ENCODE assay signal across 18 cellular contexts in genomic region chr6:68652117-68652536, GRCh38. TPM values are rescaled to one million over a fixed set of nuclear protein-coding genes. Genes with fewer than 3 reads are reported as not detected.
DNase-seq lines count a peak whose midpoint lies in the region; ATAC-seq and TF ChIP-seq lines count a peak whose summit lies in the region.
"Had no signal": no experiment of that assay in that cellular context is flagged by ENCODE, and none has a peak within 500 bp of the region (broad histone marks: within the 10 kb centered on the region; RNA-seq: fewer than 3 reads in every experiment).

No MANE protein-coding gene starts in this region.

- in situ Hi-C loops in mammary epithelial cell (cut with MboI; ENCODE audit: low sequenced_read_pairs in 2 of 2), result no loop called here

- dilution Hi-C loops in mammary epithelial cell (cut with HindIII; ENCODE audit: low sequenced_read_pairs), result no loop called here

- BruUV-seq in MCF 10A (replicated peaks; lab: Mats Ljungman, UMichigan), result no TSS peak
- BruUV-seq in mammary epithelial cell (replicated peaks; lab: Mats Ljungman, UMichigan), result no TSS peak
- BruUV-seq in Caco-2 (replicated peaks; lab: Mats Ljungman, UMichigan), result no TSS peak

- no peak overlapping the region for H2AFZ ChIP-seq in mammary epithelial cell (ENCODE audit: low read depth, low read length)
- H2AFZ ChIP-seq: GM23248 had no signal

- H3K4me2 ChIP-seq in mammary epithelial cell (ENCODE audit: insufficient read depth, low read depth, low read length), result no peak overlapping the region
- H3K4me2 ChIP-seq: BLaER1 had no signal

- H3K9me3 ChIP-seq in mammary epithelial cell (replicated peaks; ENCODE audit: insufficient read depth, low read length) (no peaks in the 10 kb centered on the region), WERI-Rb-1 (ENCODE audit: severe bottlenecking) (no peaks in the 10 kb centered on the region), Caco-2 (no peaks in the 10 kb centered on the region)
- H3K9me3 ChIP-seq: BLaER1, Peyer's patch, psoas muscle, vagina had no signal

- H3K4me1 ChIP-seq in mammary epithelial cell (ENCODE audit: insufficient read depth, low read length) (no peaks in the 10 kb centered on the region), Caco-2 (no peaks in the 10 kb centered on the region)
- H3K4me1 ChIP-seq: Peyer's patch, psoas muscle, vagina had no signal

- no peaks in the 10 kb centered on the region for H3K79me2 ChIP-seq in mammary epithelial cell (ENCODE audit: insufficient read depth, low read length)

- no peaks in the 10 kb centered on the region for H4K20me1 ChIP-seq in mammary epithelial cell (ENCODE audit: insufficient read depth, low read length)
- H4K20me1 ChIP-seq: BLaER1 had no signal

- H3K9ac ChIP-seq in mammary epithelial cell (ENCODE audit: insufficient read depth, low read length), result no peak overlapping the region
- H3K9ac ChIP-seq: BLaER1, GM23248 had no signal

- DNase-seq in MCF 10A (ENCODE audit: unreplicated experiment) (peak; percentile 11), mammary epithelial cell (no peak), WERI-Rb-1 (no peak), inferior parietal cortex (ENCODE audit: extremely low spot score) (peak; percentile 53), substantia nigra (lab: John Stamatoyannopoulos, UW) (peak in 7 of 49 donors; percentile 3 to 42 (median 25)), Caco-2 (no peak)
- DNase-seq: Calu3; GM23248; NCI-H1436; NCI-H2171 treated with DMSO at 0.1 percent for 48 hours; NCI-H774; Peyer's patch; psoas muscle; stimulated activated CD4-positive, alpha-beta T cell treated with anti-CD3 and anti-CD28 coated beads, Interleukin-4, amount 100 ng/mL, for 4 hours had no signal

- WGBS in mammary epithelial cell (ENCODE audit: low coverage, missing lambda C conversion rate), result 83% methylated on average over 6 of the region's 6 CpGs

- intact Hi-C loops in MCF 10A (cut with micrococcal nuclease), result no loop called here
- intact Hi-C loops in mammary epithelial cell (cut with micrococcal nuclease), result no loop called here
- intact Hi-C loops in Caco-2 (cut with micrococcal nuclease; ENCODE audit: unreplicated experiment), result no loop called here

- H3K4me3 ChIP-seq in mammary epithelial cell (replicated peaks in 1 of 3; ENCODE audit: insufficient read depth in 1 of 3, low read depth in 2 of 3, low read length in 3 of 3) (no peak overlapping the region), WERI-Rb-1 (ENCODE audit: low read depth, low read length) (no peak overlapping the region), Caco-2 (ENCODE audit: low read depth, low read length) (no peak overlapping the region)
- H3K4me3 ChIP-seq: BLaER1, GM23248, Peyer's patch, psoas muscle, vagina had no signal

- H3K36me3 ChIP-seq in mammary epithelial cell (ENCODE audit: insufficient read depth, low read length) (no peaks in the 10 kb centered on the region), WERI-Rb-1 (no peaks in the 10 kb centered on the region), Caco-2 (ENCODE audit: control insufficient read depth, insufficient read depth, low read length) (no peaks in the 10 kb centered on the region)
- H3K36me3 ChIP-seq: BLaER1, Peyer's patch, vagina had no signal

- POLR2A ChIA-PET in MCF 10A (lab: Yijun Ruan, JAX) (no interaction called here), Caco-2 (lab: Charles Lee) (no interaction called here)

- CTCF ChIA-PET in MCF 10A (lab: Yijun Ruan, JAX) (interaction anchor here (0.7 to 1.3 kb wide), 2 partner anchors 15 to 1186 kb away, joined by 4 read pairs; no protein-coding TSS in a partner anchor), mammary epithelial cell (lab: Charles Lee; ENCODE audit: low non-redundant PET) (no interaction called here), Caco-2 (lab: Charles Lee) (no interaction called here)

- no peak for TF ChIP-seq CTCF in MCF 10A (IDR thresholded peaks at IDR 0.05; ENCODE audit: unreplicated experiment)
- TF ChIP-seq CTCF in mammary epithelial cell (conservative IDR thresholded peaks at IDR 0.05 in 1 of 2, IDR thresholded peaks at IDR 0.05 in 1 of 2; ENCODE audit: extremely low read depth in 1 of 2, insufficient read depth in 1 of 2, low read depth in 1 of 2, low read length in 2 of 2), result no peak
- TF ChIP-seq CTCF in WERI-Rb-1 (IDR thresholded peaks at IDR 0.05; ENCODE audit: low read depth, low read length), result 0 out of 2 replicates have a peak, but pooled peaks have one; percentile 1
- TF ChIP-seq CTCF in Caco-2 (IDR thresholded peaks at IDR 0.05; ENCODE audit: insufficient read depth in 1 of 2, low read depth in 1 of 2, low read length in 1 of 2, severe bottlenecking in 1 of 2, unreplicated experiment in 1 of 2), result peak in 1 of 2 experiments; percentile 13

- H3K36me3 Mint-ChIP-seq in MCF 10A (ENCODE audit: insufficient read depth, unreplicated experiment) (no peaks in the 10 kb centered on the region), Caco-2 (ENCODE audit: insufficient read depth, unreplicated experiment) (no peaks in the 10 kb centered on the region)

- ATAC-seq in GM19023 (IDR thresholded peaks at IDR 0.05; ENCODE audit: unreplicated experiment) (no peak), HG03108 (IDR thresholded peaks at IDR 0.05; ENCODE audit: unreplicated experiment) (no peak)
- ATAC-seq: psoas muscle had no signal

- H3K9me3 Mint-ChIP-seq in MCF 10A (ENCODE audit: unreplicated experiment) (no peaks in the 10 kb centered on the region), Caco-2 (ENCODE audit: unreplicated experiment) (no peaks in the 10 kb centered on the region)

- H3K27ac ChIP-seq in mammary epithelial cell (ENCODE audit: insufficient read depth, low read depth, low read length), result no peak overlapping the region
- no peak overlapping the region for H3K27ac ChIP-seq in WERI-Rb-1
- peak overlapping the region; percentile 70 for H3K27ac ChIP-seq in substantia nigra (ENCODE audit: low read depth, low read length, poor library complexity, severe bottlenecking)
- H3K27ac ChIP-seq: BLaER1, GM23248, Peyer's patch, psoas muscle, vagina had no signal

- H3K27me3 ChIP-seq in mammary epithelial cell (ENCODE audit: insufficient read depth, low read length) (no peaks in the 10 kb centered on the region), WERI-Rb-1 (ENCODE audit: insufficient read depth, low read depth, severe bottlenecking) (no peaks in the 10 kb centered on the region), Caco-2 (replicated peaks; ENCODE audit: control insufficient read depth, insufficient read depth, low read length) (no peaks in the 10 kb centered on the region)
- H3K27me3 ChIP-seq: BLaER1, Peyer's patch, vagina had no signal

- H3K27me3 Mint-ChIP-seq in MCF 10A (ENCODE audit: insufficient read depth, unreplicated experiment), result peaks cover 100% of the 10 kb centered on the region
- no peaks in the 10 kb centered on the region for H3K27me3 Mint-ChIP-seq in Caco-2 (ENCODE audit: insufficient read depth, unreplicated experiment)

- no peak overlapping the region for H3K4me3 Mint-ChIP-seq in MCF 10A (ENCODE audit: unreplicated experiment)
- no peak overlapping the region for H3K4me3 Mint-ChIP-seq in Caco-2 (ENCODE audit: unreplicated experiment)

- H3K4me1 Mint-ChIP-seq in MCF 10A (ENCODE audit: insufficient read depth, unreplicated experiment) (no peaks in the 10 kb centered on the region), Caco-2 (ENCODE audit: low read depth, unreplicated experiment) (no peaks in the 10 kb centered on the region)

- no peak overlapping the region for H3K27ac Mint-ChIP-seq in MCF 10A (ENCODE audit: low read depth, unreplicated experiment)
- no peak overlapping the region for H3K27ac Mint-ChIP-seq in Caco-2 (ENCODE audit: unreplicated experiment)

RNA-seq across cellular contexts. Expression of gene ADGRB3, which starts 17.0 kb away (rescaled TPM):
- total RNA-seq in MCF 10A (2022), result not detected in 2 replicates
- not detected for total RNA-seq in mammary epithelial cell
- polyA plus RNA-seq in mammary epithelial cell, result not detected
- not detected for polyA minus RNA-seq in mammary epithelial cell
- total RNA-seq in Caco-2 (2022), result 0.18 TPM in 1 of 2 replicates, not detected in the other
- total RNA-seq: GM23248 had no signal
- polyA plus RNA-seq: GM23248 had no signal

Comparison
In these comparisons a context has a peak if more than half of its experiments do, and no peak if none do; other contexts are left out.
1. DNase-seq: peak in MCF 10A (single experiment) and inferior parietal cortex (single experiment); none in mammary epithelial cell (single experiment), WERI-Rb-1 (single experiment) and Caco-2 (0 of 2).